ENCODE assay signal across 28 cellular contexts in genomic region chr5:77639624-77640023, GRCh38. TPM values are rescaled to one million over a fixed set of nuclear protein-coding genes. Genes with fewer than 3 reads are reported as not detected.
DNase-seq lines count a peak whose midpoint lies in the region; ATAC-seq and TF ChIP-seq lines count a peak whose summit lies in the region.
"Had no signal": no experiment of that assay in that cellular context is flagged by ENCODE, and none has a peak within 500 bp of the region (broad histone marks: within the 10 kb centered on the region; RNA-seq: fewer than 3 reads in every experiment).

No MANE protein-coding gene starts in this region.

- no peak for DNase-seq in T-helper 2 cell treated with Interferon-gamma antibody and Interleukin-4, amounts not matched to agents 5 μg/mL and 100 μg/mL, for 36 hours (ENCODE audit: low spot score)
- no peak for DNase-seq in T-helper 2 cell
- DNase-seq in Caco-2: no peak
- no peak for DNase-seq in activated T-helper 2 cell treated with anti-CD3 and anti-CD28 coated beads, Interferon-gamma antibody, Interleukin-2, Interleukin-4, amounts not matched to agents 10 μg/mL and 5 μg/mL and 100 μg/mL, durations not matched to agents 14 hours and 24 hours and 36 hours (ENCODE audit: low spot score)
- DNase-seq in naive B cell: no peak
- DNase-seq in NCI-H1417 treated with DMSO at 0.1 percent for 48 hours (lab: John Stamatoyannopoulos, UW): no peak
- DNase-seq in ecto neural progenitor cell (ENCODE audit: low spot score): no peak
- no peak for DNase-seq in NCI-H526 treated with DMSO at 0.1 percent for 48 hours (lab: John Stamatoyannopoulos, UW)
- DNase-seq: activated CD4-positive, alpha-beta T cell treated with anti-CD3 and anti-CD28 coated beads, Interleukin-2, amount 10 ng/mL, durations not matched to agents 7 days and 5 days; activated naive CD4-positive, alpha-beta T cell treated with anti-CD3 and anti-CD28 coated beads, Interleukin-2, amount 50 U/mL, for 16 hours; AML-193; anterior cingulate cortex; CD8-positive, alpha-beta memory T cell; DMS 273 treated with DMSO at 0.1 percent for 48 hours; effector CD8-positive, alpha-beta T cell; hippocampal formation; left colon; mammary epithelial cell; NCI-H1436 treated with DMSO at 0.1 percent for 48 hours; NCI-H226; small intestine; stimulated activated naive CD8-positive, alpha-beta T cell treated with anti-CD3 and anti-CD28 coated beads, Interleukin-15, amount 100 ng/mL, for 72 hours; uterus; WERI-Rb-1 had no signal

- POLR2A ChIA-PET in Caco-2 (lab: Charles Lee): no interaction called here

- no TSS peak for BruUV-seq in Caco-2 (replicated peaks; lab: Mats Ljungman, UMichigan)

- intact Hi-C loops in Caco-2 (cut with micrococcal nuclease; ENCODE audit: unreplicated experiment): loop anchor here (5.0 kb wide), 1 partner anchor 368 kb away; no protein-coding TSS in a partner anchor
- intact Hi-C loops in activated T-helper 2 cell treated with anti-CD3 and anti-CD28 coated beads, Interferon-gamma antibody, Interleukin-2, Interleukin-4, amounts not matched to agents 10 μg/mL and 5 μg/mL and 100 μg/mL, durations not matched to agents 14 hours and 24 hours and 36 hours (cut with micrococcal nuclease): loop anchor here (1.0 to 10.0 kb wide), 4 partner anchors 10 to 1557 kb away; partner anchors contain the start of genes CRHBP and SV2C

- H3K9me3 Mint-ChIP-seq in T-helper 2 cell treated with Interferon-gamma antibody and Interleukin-4, amounts not matched to agents 5 μg/mL and 100 μg/mL, for 36 hours: peaks cover 6% of the 10 kb centered on the region
- H3K9me3 Mint-ChIP-seq in Caco-2 (ENCODE audit: unreplicated experiment) (no peaks in the 10 kb centered on the region), naive B cell (peaks cover 2 to 50% (median 35%) of the 10 kb centered on the region in 7 donors)
- peaks cover 6% of the 10 kb centered on the region for H3K9me3 Mint-ChIP-seq in activated T-helper 2 cell treated with anti-CD3 and anti-CD28 coated beads, Interferon-gamma antibody, Interleukin-2, Interleukin-4, amounts not matched to agents 10 μg/mL and 5 μg/mL and 100 μg/mL, durations not matched to agents 14 hours and 24 hours and 36 hours

- H3K27me3 Mint-ChIP-seq in T-helper 2 cell treated with Interferon-gamma antibody and Interleukin-4, amounts not matched to agents 5 μg/mL and 100 μg/mL, for 36 hours (ENCODE audit: low read depth): peaks cover 88% of the 10 kb centered on the region
- H3K27me3 Mint-ChIP-seq in Caco-2 (ENCODE audit: insufficient read depth, unreplicated experiment) (peaks cover 38% of the 10 kb centered on the region), naive B cell (peaks cover 59 to 81% (median 71%) of the 10 kb centered on the region in 3 donors)
- peaks cover 78% of the 10 kb centered on the region for H3K27me3 Mint-ChIP-seq in activated T-helper 2 cell treated with anti-CD3 and anti-CD28 coated beads, Interferon-gamma antibody, Interleukin-2, Interleukin-4, amounts not matched to agents 10 μg/mL and 5 μg/mL and 100 μg/mL, durations not matched to agents 14 hours and 24 hours and 36 hours (ENCODE audit: low read depth)

- H3K4me3 ChIP-seq in Caco-2 (ENCODE audit: low read depth, low read length): no peak overlapping the region
- H3K4me3 ChIP-seq: right atrium auricular region, uterus had no signal

- no peak overlapping the region for H3K4me3 Mint-ChIP-seq in T-helper 2 cell treated with Interferon-gamma antibody and Interleukin-4, amounts not matched to agents 5 μg/mL and 100 μg/mL, for 36 hours
- H3K4me3 Mint-ChIP-seq in Caco-2 (ENCODE audit: unreplicated experiment): peak overlapping the region; percentile 82
- no peak overlapping the region for H3K4me3 Mint-ChIP-seq in activated T-helper 2 cell treated with anti-CD3 and anti-CD28 coated beads, Interferon-gamma antibody, Interleukin-2, Interleukin-4, amounts not matched to agents 10 μg/mL and 5 μg/mL and 100 μg/mL, durations not matched to agents 14 hours and 24 hours and 36 hours (ENCODE audit: low read depth)
- H3K4me3 Mint-ChIP-seq in naive B cell: peak overlapping the region in 5 of 8 donors; percentile 21 to 78 (median 58)
- H3K4me3 Mint-ChIP-seq: activated CD4-positive, alpha-beta T cell treated with anti-CD3 and anti-CD28 coated beads, Interleukin-2, amount 10 ng/mL, durations not matched to agents 7 days and 5 days had no signal

- no peak for ATAC-seq in naive B cell (ENCODE audit: low read depth in 2 of 2)
- ATAC-seq: left colon, Right ventricle myocardium inferior had no signal

- H3K4me1 ChIP-seq in Caco-2: peaks cover 8% of the 10 kb centered on the region; the same call in 1 of the 2 replicates
- H3K4me1 ChIP-seq: parathyroid adenoma, uterus had no signal

- no peaks in the 10 kb centered on the region for H3K9me3 ChIP-seq in Caco-2
- H3K9me3 ChIP-seq: uterus had no signal

- no peaks in the 10 kb centered on the region for H3K36me3 ChIP-seq in Caco-2 (ENCODE audit: control insufficient read depth, insufficient read depth, low read length)
- H3K36me3 ChIP-seq: right atrium auricular region, uterus, WERI-Rb-1 had no signal

- H3K4me1 Mint-ChIP-seq in T-helper 2 cell treated with Interferon-gamma antibody and Interleukin-4, amounts not matched to agents 5 μg/mL and 100 μg/mL, for 36 hours (ENCODE audit: low read depth): peaks cover 13% of the 10 kb centered on the region
- peaks cover 20% of the 10 kb centered on the region for H3K4me1 Mint-ChIP-seq in Caco-2 (ENCODE audit: low read depth, unreplicated experiment)
- H3K4me1 Mint-ChIP-seq in activated T-helper 2 cell treated with anti-CD3 and anti-CD28 coated beads, Interferon-gamma antibody, Interleukin-2, Interleukin-4, amounts not matched to agents 10 μg/mL and 5 μg/mL and 100 μg/mL, durations not matched to agents 14 hours and 24 hours and 36 hours (ENCODE audit: low read depth): peaks cover 15% of the 10 kb centered on the region
- peaks cover 22 to 32% (median 29%) of the 10 kb centered on the region in 3 donors for H3K4me1 Mint-ChIP-seq in naive B cell

- H3K27me3 ChIP-seq in Caco-2 (replicated peaks; ENCODE audit: control insufficient read depth, insufficient read depth, low read length): no peaks in the 10 kb centered on the region; the same call in 1 of the 2 replicates

- CTCF ChIA-PET in Caco-2 (lab: Charles Lee): no interaction called here

- peaks cover 5% of the 10 kb centered on the region for H3K36me3 Mint-ChIP-seq in T-helper 2 cell treated with Interferon-gamma antibody and Interleukin-4, amounts not matched to agents 5 μg/mL and 100 μg/mL, for 36 hours (ENCODE audit: low read depth)
- H3K36me3 Mint-ChIP-seq in Caco-2 (ENCODE audit: insufficient read depth, unreplicated experiment) (no peaks in the 10 kb centered on the region), naive B cell (peaks cover 18 to 21% of the 10 kb centered on the region in 2 donors)
- peaks cover 5% of the 10 kb centered on the region for H3K36me3 Mint-ChIP-seq in activated T-helper 2 cell treated with anti-CD3 and anti-CD28 coated beads, Interferon-gamma antibody, Interleukin-2, Interleukin-4, amounts not matched to agents 10 μg/mL and 5 μg/mL and 100 μg/mL, durations not matched to agents 14 hours and 24 hours and 36 hours (ENCODE audit: low read depth)

- TF ChIP-seq CTCF in Caco-2 (IDR thresholded peaks at IDR 0.05; ENCODE audit: insufficient read depth in 1 of 2, low read depth in 1 of 2, low read length in 1 of 2, severe bottlenecking in 1 of 2, unreplicated experiment in 1 of 2): no peak

- H3K27ac Mint-ChIP-seq in T-helper 2 cell treated with Interferon-gamma antibody and Interleukin-4, amounts not matched to agents 5 μg/mL and 100 μg/mL, for 36 hours: peak overlapping the region; percentile 21
- H3K27ac Mint-ChIP-seq in Caco-2 (ENCODE audit: unreplicated experiment): no peak overlapping the region
- H3K27ac Mint-ChIP-seq in activated T-helper 2 cell treated with anti-CD3 and anti-CD28 coated beads, Interferon-gamma antibody, Interleukin-2, Interleukin-4, amounts not matched to agents 10 μg/mL and 5 μg/mL and 100 μg/mL, durations not matched to agents 14 hours and 24 hours and 36 hours: peak overlapping the region; percentile 6
- H3K27ac Mint-ChIP-seq in naive B cell: peak overlapping the region in 4 of 6 donors; percentile 84 to 97 (median 94)
- H3K27ac Mint-ChIP-seq: activated CD4-positive, alpha-beta T cell treated with anti-CD3 and anti-CD28 coated beads, Interleukin-2, amount 10 ng/mL, durations not matched to agents 7 days and 5 days had no signal

RNA-seq across cellular contexts. Expression of gene OTP, which starts 1.1 kb away (rescaled TPM):
- total RNA-seq in Caco-2 (2022): 0.11 TPM in 1 of 2 replicates, not detected in the other
- not detected in 2 replicates for total RNA-seq in activated T-helper 2 cell treated with anti-CD3 and anti-CD28 coated beads, Interferon-gamma antibody, Interleukin-2, Interleukin-4, amounts not matched to agents 10 μg/mL and 5 μg/mL and 100 μg/mL, durations not matched to agents 14 hours and 24 hours and 36 hours
- polyA plus RNA-seq in naive B cell (ENCODE audit: low read depth in 6 of 6): not detected
- total RNA-seq: activated CD4-positive, alpha-beta T cell treated with anti-CD3 and anti-CD28 coated beads, Interleukin-2, amount 10 ng/mL, durations not matched to agents 7 days and 5 days; CD8-positive, alpha-beta memory T cell; left colon; LHCN-M2; right atrium auricular region; Right ventricle myocardium inferior; uterus had no signal
- polyA plus RNA-seq: CD8-positive, alpha-beta memory T cell; mammary epithelial cell; small intestine had no signal

Comparison
In these comparisons a context has a peak if more than half of its experiments do, and no peak if none do; other contexts are left out.
1. H3K4me3 Mint-ChIP-seq: peak in Caco-2 (single experiment) and naive B cell (5 of 8); none in T-helper 2 cell treated with Interferon-gamma antibody and Interleukin-4, amounts not matched to agents 5 μg/mL and 100 μg/mL, for 36 hours (single experiment) and activated T-helper 2 cell treated with anti-CD3 and anti-CD28 coated beads, Interferon-gamma antibody, Interleukin-2, Interleukin-4, amounts not matched to agents 10 μg/mL and 5 μg/mL and 100 μg/mL, durations not matched to agents 14 hours and 24 hours and 36 hours (single experiment).